17 cellular contexts compared by ENCODE assay signal in genomic region chr10:91242940-91243339, GRCh38. TPM values are rescaled to one million over a fixed set of nuclear protein-coding genes. Genes with fewer than 3 reads are reported as not detected.
A peak's percentile ranks its signal among the peaks of the same experiment; 100 is the strongest.
DNase-seq lines count a peak whose midpoint lies in the region; ATAC-seq, FAIRE-seq and TF ChIP-seq lines count a peak whose summit lies in the region.
"Had no signal": no experiment of that assay in that cellular context is flagged by ENCODE, and none has a peak within 500 bp of the region (broad histone marks: within the 10 kb centered on the region; RNA-seq: fewer than 3 reads in every experiment).

No MANE protein-coding gene starts in this region.

- H3K27me3 Mint-ChIP-seq in activated CD4-positive, alpha-beta memory T cell treated with anti-CD3 and anti-CD28 coated beads, Interleukin-2, amount 10 ng/mL, durations not matched to agents 7 days and 5 days = no peaks in the 10 kb centered on the region
- H3K27me3 Mint-ChIP-seq in activated CD4-positive, alpha-beta memory T cell treated with anti-CD3 and anti-CD28 coated beads for 36 hours = no peaks in the 10 kb centered on the region
- H3K27me3 Mint-ChIP-seq: brain had no signal

- TF ChIP-seq POLR2A in GM12891 (IDR thresholded peaks at IDR 0.05; ENCODE audit: low read depth, low read length) = no peak
- no peak for TF ChIP-seq POLR2A in uterus (IDR thresholded peaks at IDR 0.05)

- H3K36me3 Mint-ChIP-seq in activated CD4-positive, alpha-beta memory T cell treated with anti-CD3 and anti-CD28 coated beads, Interleukin-2, amount 10 ng/mL, durations not matched to agents 7 days and 5 days (ENCODE audit: low read depth) = peaks cover 12% of the 10 kb centered on the region
- H3K36me3 Mint-ChIP-seq in activated CD4-positive, alpha-beta memory T cell treated with anti-CD3 and anti-CD28 coated beads for 36 hours = peaks cover 3% of the 10 kb centered on the region
- H3K36me3 Mint-ChIP-seq: brain had no signal

- H3K27ac Mint-ChIP-seq in activated CD4-positive, alpha-beta memory T cell treated with anti-CD3 and anti-CD28 coated beads, Interleukin-2, amount 10 ng/mL, durations not matched to agents 7 days and 5 days = peak overlapping the region; percentile 13
- no peak overlapping the region for H3K27ac Mint-ChIP-seq in activated CD4-positive, alpha-beta memory T cell treated with anti-CD3 and anti-CD28 coated beads for 36 hours
- H3K27ac Mint-ChIP-seq: brain had no signal

- H3K4me1 Mint-ChIP-seq in activated CD4-positive, alpha-beta memory T cell treated with anti-CD3 and anti-CD28 coated beads, Interleukin-2, amount 10 ng/mL, durations not matched to agents 7 days and 5 days = peaks cover 14% of the 10 kb centered on the region
- peaks cover 20% of the 10 kb centered on the region for H3K4me1 Mint-ChIP-seq in activated CD4-positive, alpha-beta memory T cell treated with anti-CD3 and anti-CD28 coated beads for 36 hours (ENCODE audit: low read depth)
- H3K4me1 Mint-ChIP-seq: brain had no signal

- ATAC-seq in GM18909 (IDR thresholded peaks at IDR 0.05; ENCODE audit: poor library complexity, unreplicated experiment) (peak; percentile 47), HG03460 (IDR thresholded peaks at IDR 0.05; ENCODE audit: unreplicated experiment) (peak; percentile 63)

- TF ChIP-seq CTCF in fibroblast of villous mesenchyme (IDR thresholded peaks at IDR 0.05; ENCODE audit: insufficient read depth, low read depth, low read length) (no peak), uterus (IDR thresholded peaks at IDR 0.05) (no peak)

- POLR2A ChIA-PET in activated CD4-positive, alpha-beta memory T cell treated with anti-CD3 and anti-CD28 coated beads, Interleukin-2, amount 10 ng/mL, durations not matched to agents 7 days and 5 days (lab: Charles Lee) = no interaction called here
- POLR2A ChIA-PET in activated CD4-positive, alpha-beta memory T cell treated with anti-CD3 and anti-CD28 coated beads for 36 hours (lab: Charles Lee) = no interaction called here

- no peak overlapping the region for H3K4me3 ChIP-seq in fibroblast of villous mesenchyme (ENCODE audit: low read depth, low read length)
- H3K4me3 ChIP-seq in uterus = no peak overlapping the region
- H3K4me3 ChIP-seq: MG63 had no signal

- no peak overlapping the region for H3K4me3 Mint-ChIP-seq in activated CD4-positive, alpha-beta memory T cell treated with anti-CD3 and anti-CD28 coated beads, Interleukin-2, amount 10 ng/mL, durations not matched to agents 7 days and 5 days
- no peak overlapping the region for H3K4me3 Mint-ChIP-seq in activated CD4-positive, alpha-beta memory T cell treated with anti-CD3 and anti-CD28 coated beads for 36 hours
- H3K4me3 Mint-ChIP-seq: brain had no signal

- no peaks in the 10 kb centered on the region for H3K9me3 Mint-ChIP-seq in activated CD4-positive, alpha-beta memory T cell treated with anti-CD3 and anti-CD28 coated beads, Interleukin-2, amount 10 ng/mL, durations not matched to agents 7 days and 5 days
- no peaks in the 10 kb centered on the region for H3K9me3 Mint-ChIP-seq in activated CD4-positive, alpha-beta memory T cell treated with anti-CD3 and anti-CD28 coated beads for 36 hours
- H3K9me3 Mint-ChIP-seq: brain had no signal

- no peaks in the 10 kb centered on the region for H3K36me3 ChIP-seq in uterus
- H3K36me3 ChIP-seq: MG63 had no signal

- no peak for FAIRE-seq in GM12891 (lab: Jason Lieb, UNC)

- no peak for DNase-seq in activated CD4-positive, alpha-beta memory T cell treated with anti-CD3 and anti-CD28 coated beads, Interleukin-2, amount 10 ng/mL, durations not matched to agents 7 days and 5 days
- no peak for DNase-seq in activated CD4-positive, alpha-beta memory T cell treated with anti-CD3 and anti-CD28 coated beads for 36 hours
- DNase-seq in fibroblast of villous mesenchyme (ENCODE audit: low read depth) (peak; percentile 55), GM12891 (ENCODE audit: insufficient read length, low spot score) (no peak), NCI-H1694 (lab: John Stamatoyannopoulos, UW) (no peak), uterus (no peak)
- DNase-seq: activated CD4-positive, alpha-beta T cell treated with anti-CD3 and anti-CD28 coated beads for 4 hours; activated T-cell treated with anti-CD3 and anti-CD28 coated beads for 4 hours; HCEC 1CT; mammary epithelial cell; MG63; NCI-H1436; NCI-H510A treated with DMSO at 0.1 percent for 48 hours; retina had no signal

- no peak overlapping the region for H3K27ac ChIP-seq in uterus

- H3K4me1 ChIP-seq in uterus = no peaks in the 10 kb centered on the region

- CTCF ChIA-PET in activated CD4-positive, alpha-beta memory T cell treated with anti-CD3 and anti-CD28 coated beads, Interleukin-2, amount 10 ng/mL, durations not matched to agents 7 days and 5 days (lab: Charles Lee) = interaction anchor here (1.1 kb wide), 1 partner anchor 200 kb away, joined by 3 read pairs; no protein-coding TSS in a partner anchor
- CTCF ChIA-PET in activated CD4-positive, alpha-beta memory T cell treated with anti-CD3 and anti-CD28 coated beads for 36 hours (lab: Charles Lee) = interaction anchor here (1.0 kb wide), 2 partner anchors 8 to 237 kb away, joined by 3 to 4 read pairs; no protein-coding TSS in a partner anchor

- no peaks in the 10 kb centered on the region for H3K9me3 ChIP-seq in uterus
- H3K9me3 ChIP-seq: MG63 had no signal

- H3K27me3 ChIP-seq in uterus = no peaks in the 10 kb centered on the region
- H3K27me3 ChIP-seq: MG63 had no signal

- intact Hi-C loops in activated CD4-positive, alpha-beta memory T cell treated with anti-CD3 and anti-CD28 coated beads for 36 hours (cut with micrococcal nuclease) = no loop called here
- intact Hi-C loops in uterus (cut with DNase I; ENCODE audit: low total_unique reads) = no loop called here

TF ChIP-seq in GM12891, 5 proteins besides CTCF, POLR2A, EP300 and RAD21:
- TF ChIP-seq PAX5 (IDR thresholded peaks at IDR 0.05; ENCODE audit: insufficient read depth, low read length, severe bottlenecking) (no peak), POLR2AphosphoS5 (IDR thresholded peaks at IDR 0.05; ENCODE audit: low read depth, low read length) (no peak), SPI1 (IDR thresholded peaks at IDR 0.05; ENCODE audit: low read depth, low read length) (no peak), TAF1 (IDR thresholded peaks at IDR 0.05; ENCODE audit: low read depth, low read length) (no peak), POU2F2 (IDR thresholded peaks at IDR 0.05; ENCODE audit: low read depth, low read length) (no peak)

RNA-seq across cellular contexts. Expression of gene PCGF5, which starts 22.5 kb away (rescaled TPM):
- 10 to 100 TPM; 44.7 to 45.9 TPM for total RNA-seq in activated CD4-positive, alpha-beta memory T cell treated with anti-CD3 and anti-CD28 coated beads, Interleukin-2, amount 10 ng/mL, durations not matched to agents 7 days and 5 days
- total RNA-seq in activated CD4-positive, alpha-beta memory T cell treated with anti-CD3 and anti-CD28 coated beads for 36 hours = 10 to 100 TPM; 42.9 to 46.8 TPM
- 26.4 and 29.4 TPM in 2 replicates for total RNA-seq in fibroblast of villous mesenchyme
- polyA plus RNA-seq in GM12891 (2012; ENCODE audit: low read depth, missing spikeins) = 36.7 TPM
- total RNA-seq in uterus = 10 to 100 TPM; 10.8 to 60.4 (median 37.2) TPM
